25 cellular contexts compared by ENCODE assay signal in genomic region chr1:70278710-70279109, GRCh38.
"Had no signal": no experiment of that assay in that cellular context is flagged by ENCODE, and none has a peak within 500 bp of the region (broad histone marks: within the 10 kb centered on the region; RNA-seq: fewer than 3 reads in every experiment).

No MANE protein-coding gene starts in this region.

- H3K4me1 Mint-ChIP-seq: mesothelial cell of epicardium; neural crest cell; stimulated activated memory B cell treated with anti-CD40 and anti-IgM and Interleukin-4, amounts not matched to agents 10 μg/mL and 1 μg/mL and 100 μg/mL, for 72 hours had no signal

- ATAC-seq: gastrocnemius medialis; left lobe of liver; naive thymus-derived CD4-positive, alpha-beta T cell; psoas muscle; right cardiac atrium; stimulated activated memory B cell treated with anti-CD40 and anti-IgM and Interleukin-4, amounts not matched to agents 10 μg/mL and 1 μg/mL and 100 μg/mL, for 72 hours; stimulated activated naive CD8-positive, alpha-beta T cell treated with anti-CD3 and anti-CD28 coated beads, Interleukin-15, Interleukin-2, amounts not matched to agents 100 U/mL and 50 U/mL, for 24 hours had no signal

- H3K4me1 ChIP-seq: gastrocnemius medialis, parathyroid adenoma, psoas muscle, sigmoid colon, spleen, testis, tibial artery had no signal

- H3K9ac ChIP-seq: parathyroid adenoma had no signal

- H3K27me3 ChIP-seq: dorsolateral prefrontal cortex, gastrocnemius medialis, neutrophil, sigmoid colon, spleen, testis, tibial artery had no signal

- H3K27ac ChIP-seq: dorsolateral prefrontal cortex, gastrocnemius medialis, neutrophil, parathyroid adenoma, psoas muscle, sigmoid colon, spleen, testis, tibial artery had no signal

- H3K9me3 ChIP-seq: gastrocnemius medialis, neutrophil, psoas muscle, sigmoid colon, spleen, testis, tibial artery had no signal

- H3K27ac Mint-ChIP-seq: mesothelial cell of epicardium; stimulated activated memory B cell treated with anti-CD40 and anti-IgM and Interleukin-4, amounts not matched to agents 10 μg/mL and 1 μg/mL and 100 μg/mL, for 72 hours; type B pancreatic cell had no signal

- H3K4me3 Mint-ChIP-seq: mesothelial cell of epicardium; naive thymus-derived CD4-positive, alpha-beta T cell; neural crest cell; stimulated activated memory B cell treated with anti-CD40 and anti-IgM and Interleukin-4, amounts not matched to agents 10 μg/mL and 1 μg/mL and 100 μg/mL, for 72 hours; type B pancreatic cell had no signal

- H3K9me3 Mint-ChIP-seq: mesothelial cell of epicardium; naive thymus-derived CD4-positive, alpha-beta T cell; neural crest cell; stimulated activated memory B cell treated with anti-CD40 and anti-IgM and Interleukin-4, amounts not matched to agents 10 μg/mL and 1 μg/mL and 100 μg/mL, for 72 hours; type B pancreatic cell had no signal

- DNase-seq: cerebellar nuclear complex; dorsolateral prefrontal cortex; effector CD4-positive, alpha-beta T cell; foreskin fibroblast; gastrocnemius medialis; head of caudate nucleus; mesenchymal stem cell; naive thymus-derived CD4-positive, alpha-beta T cell; psoas muscle; right cardiac atrium; sigmoid colon; spleen; stimulated activated CD4-positive, alpha-beta T cell treated with anti-CD3 and anti-CD28 coated beads, Interleukin-4, amount 100 ng/mL, for 4 hours; stimulated activated naive CD8-positive, alpha-beta T cell treated with anti-CD3 and anti-CD28 coated beads, Interleukin-15, Interleukin-2, amounts not matched to agents 100 U/mL and 50 U/mL, for 24 hours; substantia nigra; testis; tibial artery had no signal

- H3K4me3 ChIP-seq: dorsolateral prefrontal cortex, gastrocnemius medialis, lung, psoas muscle, sigmoid colon, spleen, testis, tibial artery had no signal

- H3K27me3 Mint-ChIP-seq: naive thymus-derived CD4-positive, alpha-beta T cell; stimulated activated memory B cell treated with anti-CD40 and anti-IgM and Interleukin-4, amounts not matched to agents 10 μg/mL and 1 μg/mL and 100 μg/mL, for 72 hours; type B pancreatic cell had no signal
